ENCODE assay signal across 19 cellular contexts in genomic region chr15:101370330-101371024, GRCh38.
DNase-seq lines count a peak whose midpoint lies in the region; ATAC-seq and TF ChIP-seq lines count a peak whose summit lies in the region.
"Had no signal": no experiment of that assay in that cellular context is flagged by ENCODE, and none has a peak within 500 bp of the region (broad histone marks: within the 10 kb centered on the region; RNA-seq: fewer than 3 reads in every experiment).

No MANE protein-coding gene starts in this region.

- H3K27me3 ChIP-seq in right atrium auricular region = no peaks in the 10 kb centered on the region
- H3K27me3 ChIP-seq in neuronal stem cell (ENCODE audit: control insufficient read depth in 3 of 3, insufficient read depth in 3 of 3, low read depth in 1 of 3, low read length in 3 of 3) = no peaks in the 10 kb centered on the region
- no peaks in the 10 kb centered on the region for H3K27me3 ChIP-seq in transverse colon
- H3K27me3 ChIP-seq: BLaER1 had no signal

- no peak overlapping the region for H2BK15ac ChIP-seq in neuronal stem cell (ENCODE audit: low read length)

- H3K4me2 ChIP-seq in neuronal stem cell (ENCODE audit: insufficient read depth, low read length, poor library complexity, severe bottlenecking) = no peak overlapping the region
- H3K4me2 ChIP-seq: BLaER1, GM23338 had no signal

- no peak overlapping the region for H3K27ac ChIP-seq in right atrium auricular region
- peak overlapping the region; percentile 29 for H3K27ac ChIP-seq in neuronal stem cell (replicated peaks; ENCODE audit: low read length)
- H3K27ac ChIP-seq in transverse colon = no peak overlapping the region
- H3K27ac ChIP-seq: 22Rv1, BLaER1, C4-2B had no signal

- DNase-seq in cardiac septum (ENCODE audit: low spot score) (peak; percentile 70), right atrium auricular region (ENCODE audit: low spot score) (no peak), left lobe of liver (ENCODE audit: low spot score) (peak; percentile 40), neuronal stem cell (ENCODE audit: low spot score) (no peak), transverse colon (peak; percentile 2), mesenteric fat pad (ENCODE audit: low spot score) (no peak)
- DNase-seq in activated CD4-positive, alpha-beta T cell treated with anti-CD3 and anti-CD28 coated beads for 4 hours = no peak
- DNase-seq: Caco-2; CD4-positive, CD25-positive, alpha-beta regulatory T cell; CD8-positive, alpha-beta T cell; DMS153; DND-41; HFFc6 had no signal

- no peak overlapping the region for H4K8ac ChIP-seq in neuronal stem cell (ENCODE audit: low read depth, low read length)

- in situ Hi-C loops in transverse colon (cut with MboI; ENCODE audit: low pct_ligation_motif_present in 1 of 4, low pct_unique_long_range_greater_than_20kb in 1 of 4, low sequenced_read_pairs in 3 of 4) = no loop called here

- H3K14ac ChIP-seq in neuronal stem cell (ENCODE audit: low read length) = no peak overlapping the region

- H3K36me3 ChIP-seq in right atrium auricular region (no peaks in the 10 kb centered on the region), neuronal stem cell (replicated peaks in 1 of 2; ENCODE audit: control insufficient read depth in 2 of 2, insufficient read depth in 2 of 2, low read length in 2 of 2) (no peaks in the 10 kb centered on the region), transverse colon (no peaks in the 10 kb centered on the region)
- H3K36me3 ChIP-seq: BLaER1, HAP-1 had no signal

- H3K79me1 ChIP-seq in neuronal stem cell (ENCODE audit: low read depth, low read length) = no peaks in the 10 kb centered on the region

- TF ChIP-seq CTCF in right atrium auricular region (IDR thresholded peaks at IDR 0.05) (no peak), transverse colon (IDR thresholded peaks at IDR 0.05) (no peak)

- no peak overlapping the region for H3K9ac ChIP-seq in neuronal stem cell (ENCODE audit: low read depth, low read length, poor library complexity)
- H3K9ac ChIP-seq: BLaER1 had no signal

- ATAC-seq in left lobe of liver (no peak), HG03108 (IDR thresholded peaks at IDR 0.05; ENCODE audit: unreplicated experiment) (no peak)
- ATAC-seq: CD8-positive, alpha-beta T cell; GM23338 had no signal

- no peak overlapping the region for H3K4me3 ChIP-seq in right atrium auricular region
- H3K4me3 ChIP-seq in neuronal stem cell (ENCODE audit: low read length in 2 of 2) = no peak overlapping the region
- H3K4me3 ChIP-seq in transverse colon = no peak overlapping the region
- H3K4me3 ChIP-seq: BLaER1, GM23338, HAP-1 had no signal

- peak overlapping the region; percentile 13 for H2BK120ac ChIP-seq in neuronal stem cell (ENCODE audit: low read depth, low read length)

- H3K9me3 ChIP-seq in right atrium auricular region (peaks cover 0 to 2% of the 10 kb centered on the region in 2 donors), neuronal stem cell (replicated peaks in 1 of 2; ENCODE audit: control insufficient read depth in 2 of 2, insufficient read depth in 1 of 2, low read depth in 1 of 2, low read length in 2 of 2) (peaks cover 0 to 1% of the 10 kb centered on the region in 2 donors), transverse colon (no peaks in the 10 kb centered on the region)
- H3K9me3 ChIP-seq: BLaER1, Caco-2, HAP-1 had no signal

- WGBS in neuronal stem cell (ENCODE audit: extremely low coverage in 2 of 2, insufficient read length in 2 of 2, insufficient replicate concordance in 1 of 2), 2 donors = no CpG with 5 or more reads among the region's 26 CpGs
- WGBS in transverse colon (ENCODE audit: low coverage in 1 of 2), 2 donors = 80 to 90% methylated on average over 3 to 26 of the region's 26 CpGs

- H2AK5ac ChIP-seq in neuronal stem cell (ENCODE audit: low read depth, low read length) = peak overlapping the region; percentile 50

- H2BK5ac ChIP-seq in neuronal stem cell (ENCODE audit: low read length) = no peak overlapping the region

- peak overlapping the region; percentile 75 for H2BK12ac ChIP-seq in neuronal stem cell (ENCODE audit: low read length)

- H2AFZ ChIP-seq in neuronal stem cell (ENCODE audit: low read length) = no peak overlapping the region
- H2AFZ ChIP-seq: GM23338 had no signal

- intact Hi-C loops in cardiac septum (cut with DNase I) (no loop called here), transverse colon (cut with DNase I; ENCODE audit: low total_unique reads) (no loop called here)

- H4K91ac ChIP-seq in neuronal stem cell (ENCODE audit: low read depth, low read length, poor library complexity) = no peak overlapping the region

- H3K23ac ChIP-seq in neuronal stem cell (ENCODE audit: low read depth, low read length, poor library complexity) = no peak overlapping the region

- TF ChIP-seq EP300 in transverse colon (IDR thresholded peaks at IDR 0.05; ENCODE audit: low read depth) = no peak

- no peak overlapping the region for H3K4ac ChIP-seq in neuronal stem cell (ENCODE audit: low read length)

- peak overlapping the region; percentile 78 for H3K18ac ChIP-seq in neuronal stem cell (ENCODE audit: low read length)

- H3K4me1 ChIP-seq in right atrium auricular region (peaks cover 0 to 16% of the 10 kb centered on the region in 2 donors), neuronal stem cell (ENCODE audit: control insufficient read depth in 2 of 2, insufficient read depth in 1 of 2, low read depth in 1 of 2, low read length in 2 of 2) (peaks cover 0 to 22% of the 10 kb centered on the region in 2 donors), transverse colon (peaks cover 9 to 23% (median 18%) of the 10 kb centered on the region in 4 donors)
- H3K4me1 ChIP-seq: Caco-2, HAP-1 had no signal

- no peak for TF ChIP-seq POLR2A in transverse colon (IDR thresholded peaks at IDR 0.05)

Comparison
In these comparisons a context has a peak if more than half of its experiments do, and no peak if none do; other contexts are left out.
1. DNase-seq: peak in cardiac septum (single experiment), left lobe of liver (single experiment) and transverse colon (single experiment); none in right atrium auricular region (single experiment), neuronal stem cell (single experiment), activated CD4-positive, alpha-beta T cell treated with anti-CD3 and anti-CD28 coated beads for 4 hours (0 of 2) and mesenteric fat pad (single experiment).